In the genomic region with DNA sequence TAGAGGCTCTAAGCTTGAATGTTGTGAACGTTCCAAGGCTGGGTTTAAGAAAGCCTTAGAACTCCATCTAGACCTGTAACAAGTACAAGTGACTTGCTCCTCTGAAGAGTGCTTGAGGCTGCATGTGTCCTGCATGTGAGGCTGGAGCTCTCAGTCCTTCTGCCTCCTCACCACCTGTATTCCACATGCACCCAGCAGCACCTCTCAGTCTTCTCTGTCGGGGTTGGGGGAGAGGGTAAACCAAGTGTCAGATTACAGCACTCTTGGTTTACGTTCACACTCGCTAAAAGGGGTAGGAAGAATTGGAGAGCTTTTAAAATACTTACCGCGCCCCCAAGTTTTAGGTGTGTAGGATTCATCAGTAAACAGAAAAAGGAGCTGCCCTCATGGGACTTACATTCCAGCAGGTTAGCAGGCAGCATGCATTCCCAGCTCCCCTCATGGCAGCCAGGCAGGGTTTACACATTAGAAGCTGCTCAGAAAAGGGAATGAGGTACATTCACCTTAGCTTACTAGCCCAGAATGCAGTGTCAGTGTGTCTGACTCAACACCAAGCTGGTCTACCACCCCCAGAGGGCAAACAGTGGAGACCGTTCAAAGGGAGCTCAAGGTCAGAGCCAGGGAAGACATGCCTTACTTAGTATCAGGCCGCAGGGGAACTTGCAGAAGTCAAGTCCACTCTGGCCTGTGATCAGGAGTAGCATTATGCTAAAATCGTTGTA, we compare ENCODE assay signal across 1 cellular context.
TF ChIP-seq lines count a peak whose summit lies in the region.

No MANE protein-coding gene starts in this region.

TF ChIP-seq in HepG2, 621 proteins besides CTCF, POLR2A, EP300 and RAD21 (continues in another document):
- TF ChIP-seq TFDP2 (CRISPR knock-in tag; IDR thresholded peaks at IDR 0.05) = no peak
- no peak for TF ChIP-seq NAIF1 (CRISPR knock-in tag; IDR thresholded peaks at IDR 0.05; ENCODE audit: borderline replicate concordance)
- no peak for TF ChIP-seq ZZZ3 (CRISPR knock-in tag; IDR thresholded peaks at IDR 0.05; ENCODE audit: borderline replicate concordance)
- 0 out of 2 replicates have a peak, but pooled peaks have one; percentile 13 for TF ChIP-seq SIX4 (CRISPR knock-in tag; IDR thresholded peaks at IDR 0.05)
- peak; percentile 92 for TF ChIP-seq ZNF644 (CRISPR knock-in tag; IDR thresholded peaks at IDR 0.05; ENCODE audit: low read depth)
- TF ChIP-seq TEAD3 (CRISPR knock-in tag; optimal IDR thresholded peaks at IDR 0.05; ENCODE audit: borderline replicate concordance) = peak; percentile 67
- TF ChIP-seq RFXAP (CRISPR knock-in tag; IDR thresholded peaks at IDR 0.05; ENCODE audit: borderline replicate concordance) = no peak
- no peak for TF ChIP-seq ZFP37 (CRISPR knock-in tag; IDR thresholded peaks at IDR 0.05; ENCODE audit: borderline replicate concordance)
- TF ChIP-seq ARHGAP35 (CRISPR knock-in tag; IDR thresholded peaks at IDR 0.05; ENCODE audit: borderline replicate concordance) = no peak
- no peak for TF ChIP-seq FUBP1 (CRISPR knock-in tag; IDR thresholded peaks at IDR 0.05; ENCODE audit: borderline replicate concordance)
- 0 out of 2 replicates have a peak, but pooled peaks have one; percentile 27 for TF ChIP-seq PATZ1 (CRISPR knock-in tag; IDR thresholded peaks at IDR 0.05)
- no peak for TF ChIP-seq ZNF441 (CRISPR knock-in tag; IDR thresholded peaks at IDR 0.05; ENCODE audit: borderline replicate concordance)
- TF ChIP-seq TCF7 (IDR thresholded peaks at IDR 0.05; ENCODE audit: low read depth) = 0 out of 2 replicates have a peak, but pooled peaks have one; percentile 8
- TF ChIP-seq HNF1A (IDR thresholded peaks at IDR 0.05; ENCODE audit: low read depth) = no peak
- no peak for TF ChIP-seq HNF1A (CRISPR knock-in tag; IDR thresholded peaks at IDR 0.05; ENCODE audit: borderline replicate concordance)
- TF ChIP-seq, protein P1, sequence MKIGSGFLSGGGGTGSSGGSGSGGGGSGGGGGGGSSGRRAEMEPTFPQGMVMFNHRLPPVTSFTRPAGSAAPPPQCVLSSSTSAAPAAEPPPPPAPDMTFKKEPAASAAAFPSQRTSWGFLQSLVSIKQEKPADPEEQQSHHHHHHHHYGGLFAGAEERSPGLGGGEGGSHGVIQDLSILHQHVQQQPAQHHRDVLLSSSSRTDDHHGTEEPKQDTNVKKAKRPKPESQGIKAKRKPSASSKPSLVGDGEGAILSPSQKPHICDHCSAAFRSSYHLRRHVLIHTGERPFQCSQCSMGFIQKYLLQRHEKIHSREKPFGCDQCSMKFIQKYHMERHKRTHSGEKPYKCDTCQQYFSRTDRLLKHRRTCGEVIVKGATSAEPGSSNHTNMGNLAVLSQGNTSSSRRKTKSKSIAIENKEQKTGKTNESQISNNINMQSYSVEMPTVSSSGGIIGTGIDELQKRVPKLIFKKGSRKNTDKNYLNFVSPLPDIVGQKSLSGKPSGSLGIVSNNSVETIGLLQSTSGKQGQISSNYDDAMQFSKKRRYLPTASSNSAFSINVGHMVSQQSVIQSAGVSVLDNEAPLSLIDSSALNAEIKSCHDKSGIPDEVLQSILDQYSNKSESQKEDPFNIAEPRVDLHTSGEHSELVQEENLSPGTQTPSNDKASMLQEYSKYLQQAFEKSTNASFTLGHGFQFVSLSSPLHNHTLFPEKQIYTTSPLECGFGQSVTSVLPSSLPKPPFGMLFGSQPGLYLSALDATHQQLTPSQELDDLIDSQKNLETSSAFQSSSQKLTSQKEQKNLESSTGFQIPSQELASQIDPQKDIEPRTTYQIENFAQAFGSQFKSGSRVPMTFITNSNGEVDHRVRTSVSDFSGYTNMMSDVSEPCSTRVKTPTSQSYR (CRISPR knock-in tag; IDR thresholded peaks at IDR 0.05; ENCODE audit: borderline replicate concordance) = peak; percentile 28; the same call in 1 of the 2 replicates
- TF ChIP-seq ATF4 (CRISPR knock-in tag; IDR thresholded peaks at IDR 0.05) = peak in 1 of 2 experiments; percentile 12; a peak in 1 of 4 replicates
- no peak for TF ChIP-seq KDM6A (CRISPR knock-in tag; IDR thresholded peaks at IDR 0.05; ENCODE audit: low read depth)
- TF ChIP-seq MTA1 (CRISPR knock-in tag; IDR thresholded peaks at IDR 0.05; ENCODE audit: borderline replicate concordance) = no peak
- peak; percentile 67; the same call in 1 of the 2 replicates for TF ChIP-seq ZMYM4 (CRISPR knock-in tag; IDR thresholded peaks at IDR 0.05)
- TF ChIP-seq SIN3B (IDR thresholded peaks at IDR 0.05; ENCODE audit: low read length) = no peak
- TF ChIP-seq MAFK (conservative IDR thresholded peaks at IDR 0.05 in 1 of 2, IDR thresholded peaks at IDR 0.05 in 1 of 2; ENCODE audit: low read length in 2 of 2) = 0 out of 4 replicates have a peak, but pooled peaks of 1 of the 2 experiments have one; percentile 7
- no peak for TF ChIP-seq SMAD3 (CRISPR knock-in tag; IDR thresholded peaks at IDR 0.05)
- TF ChIP-seq ZFP1 (CRISPR knock-in tag; IDR thresholded peaks at IDR 0.05) = no peak
- TF ChIP-seq, protein P2, sequence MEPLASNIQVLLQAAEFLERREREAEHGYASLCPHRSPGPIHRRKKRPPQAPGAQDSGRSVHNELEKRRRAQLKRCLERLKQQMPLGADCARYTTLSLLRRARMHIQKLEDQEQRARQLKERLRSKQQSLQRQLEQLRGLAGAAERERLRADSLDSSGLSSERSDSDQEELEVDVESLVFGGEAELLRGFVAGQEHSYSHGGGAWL (CRISPR knock-in tag; IDR thresholded peaks at IDR 0.05) = no peak
- TF ChIP-seq KDM2A (CRISPR knock-in tag; IDR thresholded peaks at IDR 0.05; ENCODE audit: borderline replicate concordance, low read depth) = 0 out of 2 replicates have a peak, but pooled peaks have one; percentile 18
- no peak for TF ChIP-seq FOXA1 (IDR thresholded peaks at IDR 0.05)
- TF ChIP-seq FOXA1 (CRISPR knock-in tag; IDR thresholded peaks at IDR 0.05) = peak; percentile 15; the same call in 1 of the 2 replicates
- TF ChIP-seq ZNF576 (CRISPR knock-in tag; IDR thresholded peaks at IDR 0.05) = no peak
- TF ChIP-seq FOXA3 (CRISPR knock-in tag; IDR thresholded peaks at IDR 0.05) = 0 out of 2 replicates have a peak, but pooled peaks have one; percentile 31
- no peak for TF ChIP-seq ZNF33B (CRISPR knock-in tag; IDR thresholded peaks at IDR 0.05)
- TF ChIP-seq ESRRA (CRISPR knock-in tag; IDR thresholded peaks at IDR 0.05; ENCODE audit: low read depth) = peak; percentile 61; the same call in 1 of the 2 replicates
- no peak for TF ChIP-seq ZNF549 (CRISPR knock-in tag; IDR thresholded peaks at IDR 0.05)
- no peak for TF ChIP-seq IKZF4 (CRISPR knock-in tag; IDR thresholded peaks at IDR 0.05; ENCODE audit: borderline replicate concordance, low read depth, not compliant biosample characterization)
- peak; percentile 49 for TF ChIP-seq RARA (CRISPR knock-in tag; IDR thresholded peaks at IDR 0.05)
- no peak for TF ChIP-seq ZNF34 (CRISPR knock-in tag; IDR thresholded peaks at IDR 0.05; ENCODE audit: borderline replicate concordance)
- no peak for TF ChIP-seq HBP1 (CRISPR knock-in tag; IDR thresholded peaks at IDR 0.05; ENCODE audit: low read depth)
- TF ChIP-seq HMG20A (CRISPR knock-in tag; IDR thresholded peaks at IDR 0.05; ENCODE audit: borderline replicate concordance) = peak; percentile 38; the same call in 1 of the 2 replicates
- no peak for TF ChIP-seq ZBTB21 (CRISPR knock-in tag; IDR thresholded peaks at IDR 0.05)
- TF ChIP-seq ZNF768 (CRISPR knock-in tag; IDR thresholded peaks at IDR 0.05) = no peak
- TF ChIP-seq KLF11 (CRISPR knock-in tag; IDR thresholded peaks at IDR 0.05) = no peak
- TF ChIP-seq PTBP1 (IDR thresholded peaks at IDR 0.05; ENCODE audit: low read depth, low read length, poor library complexity, severe bottlenecking) = no peak
- TF ChIP-seq NBN (conservative IDR thresholded peaks at IDR 0.05) = no peak
